Comparison of ENCODE assay signal across 17 cellular contexts in genomic region chr12:75628916-75629315, GRCh38.
"Had no signal": no experiment of that assay in that cellular context is flagged by ENCODE, and none has a peak within 500 bp of the region (broad histone marks: within the 10 kb centered on the region; RNA-seq: fewer than 3 reads in every experiment).

No MANE protein-coding gene starts in this region.

- H3K4me3 ChIP-seq: ascending aorta, cardiac muscle cell, left lung, ovary, right atrium auricular region, smooth muscle cell, tibial nerve, vagina had no signal

- H3K4me2 ChIP-seq: smooth muscle cell had no signal

- H3K36me3 Mint-ChIP-seq: stimulated activated memory B cell treated with anti-CD40 and anti-IgM and Interleukin-4, amounts not matched to agents 10 μg/mL and 1 μg/mL and 100 μg/mL, for 72 hours had no signal

- H3K9me3 Mint-ChIP-seq: stimulated activated memory B cell treated with anti-CD40 and anti-IgM and Interleukin-4, amounts not matched to agents 10 μg/mL and 1 μg/mL and 100 μg/mL, for 72 hours had no signal

- H3K27me3 Mint-ChIP-seq: activated CD4-positive, alpha-beta memory T cell treated with anti-CD3 and anti-CD28 coated beads, Interleukin-2, amount 10 ng/mL, durations not matched to agents 7 days and 5 days; memory B cell; stimulated activated memory B cell treated with anti-CD40 and anti-IgM and Interleukin-4, amounts not matched to agents 10 μg/mL and 1 μg/mL and 100 μg/mL, for 72 hours had no signal

- H3K27ac Mint-ChIP-seq: activated CD4-positive, alpha-beta memory T cell treated with anti-CD3 and anti-CD28 coated beads, Interleukin-2, amount 10 ng/mL, durations not matched to agents 7 days and 5 days; memory B cell; nephron progenitor cell; stimulated activated memory B cell treated with anti-CD40 and anti-IgM and Interleukin-4, amounts not matched to agents 10 μg/mL and 1 μg/mL and 100 μg/mL, for 72 hours had no signal

- ATAC-seq: left lung; stimulated activated memory B cell treated with anti-CD40 and anti-IgM and Interleukin-4, amounts not matched to agents 10 μg/mL and 1 μg/mL and 100 μg/mL, for 72 hours had no signal

- H3K27me3 ChIP-seq: ascending aorta, cardiac muscle cell, left lung, ovary, right atrium auricular region, tibial nerve, vagina had no signal

- H3K9me3 ChIP-seq: ascending aorta, ovary, right atrium auricular region, vagina had no signal

- H3K36me3 ChIP-seq: ascending aorta, cardiac muscle cell, left lung, ovary, right atrium auricular region, tibial nerve, vagina had no signal

- H3K27ac ChIP-seq: ascending aorta, cardiac muscle cell, left lung, ovary, right atrium auricular region, tibial nerve, vagina had no signal

- H3K4me3 Mint-ChIP-seq: activated CD4-positive, alpha-beta memory T cell treated with anti-CD3 and anti-CD28 coated beads, Interleukin-2, amount 10 ng/mL, durations not matched to agents 7 days and 5 days; memory B cell; nephron progenitor cell; stimulated activated memory B cell treated with anti-CD40 and anti-IgM and Interleukin-4, amounts not matched to agents 10 μg/mL and 1 μg/mL and 100 μg/mL, for 72 hours had no signal

- DNase-seq: activated CD4-positive, alpha-beta memory T cell treated with anti-CD3 and anti-CD28 coated beads, Interleukin-2, amount 10 ng/mL, durations not matched to agents 7 days and 5 days; activated CD8-positive, alpha-beta memory T cell treated with anti-CD3 and anti-CD28 coated beads, Interleukin-2, amount 50 U/mL, for 48 hours; activated naive CD4-positive, alpha-beta T cell; foreskin melanocyte; head of caudate nucleus; left lung; nephron progenitor cell; ovary; T1000 had no signal

- H3K4me1 ChIP-seq: ascending aorta, left lung, vagina had no signal

- H3K4me1 Mint-ChIP-seq: memory B cell had no signal
